ENCODE assay signal across 8 cellular contexts in genomic region chr1:173914366-173914871, GRCh38. TPM values are rescaled to one million over a fixed set of nuclear protein-coding genes. Genes with fewer than 3 reads are reported as not detected.
DNase-seq lines count a peak whose midpoint lies in the region; ATAC-seq, FAIRE-seq and TF ChIP-seq lines count a peak whose summit lies in the region.

No MANE protein-coding gene starts in this region.

- no peak overlapping the region for H4K5ac ChIP-seq in H1 (ENCODE audit: insufficient read length, low read depth, low read length)

- H3K27ac ChIP-seq in PC-3 (ENCODE audit: low read length) (no peak overlapping the region), H1 (ENCODE audit: low read depth, low read length) (no peak overlapping the region)

- H2BK20ac ChIP-seq in H1 (ENCODE audit: low read length), result no peak overlapping the region

- POLR2A ChIA-PET in PC-3 (lab: Charles Lee; ENCODE audit: unreplicated experiment), result no interaction called here
- POLR2A ChIA-PET in H1 (lab: Charles Lee; ENCODE audit: partially characterized antibody), result interaction anchor here (1.6 to 2.5 kb wide), 3 partner anchors 12 to 51 kb away, joined by 3 to 14 read pairs (median 7); partner anchors contain the start of genes GAS5 and ZBTB37

- no peak overlapping the region for H3K14ac ChIP-seq in H1 (ENCODE audit: insufficient read length)

- no peak overlapping the region for H3K56ac ChIP-seq in H1 (replicated peaks; ENCODE audit: insufficient read length, low read depth, low read length)

- WGBS in H1 (ENCODE audit: extremely low coverage in 1 of 2, insufficient coverage in 1 of 2, insufficient read length in 1 of 2, insufficient replicate concordance in 2 of 2, low coverage in 1 of 2, low lambda C conversion rate in 2 of 2, missing lambda C conversion rate in 1 of 2), 2 experiments, result 82% methylated on average over 13 of the region's 13 CpGs; no CpG with 5 or more reads in 1 of the 2 experiments

- H3K36me3 ChIP-seq in PC-3 (ENCODE audit: low read depth, low read length) (no peaks in the 10 kb centered on the region), H1 (ENCODE audit: control insufficient read depth in 2 of 4, insufficient read depth in 4 of 4, low read length in 3 of 4) (no peaks in the 10 kb centered on the region)

- H3K79me1 ChIP-seq in H1 (ENCODE audit: low read depth, low read length), result no peaks in the 10 kb centered on the region

- no TSS peak for BruUV-seq in PC-3 (replicated peaks; lab: Mats Ljungman, UMichigan)

- H4K20me1 ChIP-seq in PC-3 (ENCODE audit: low read length) (no peaks in the 10 kb centered on the region), H1 (replicated peaks in 1 of 2; ENCODE audit: control insufficient read depth in 1 of 2, insufficient read depth in 2 of 2, low read length in 2 of 2) (no peaks in the 10 kb centered on the region)

- H3K9me2 ChIP-seq in PC-3 (replicated peaks; ENCODE audit: low read length), result no peaks in the 10 kb centered on the region

- H3K4ac ChIP-seq in H1 (replicated peaks; ENCODE audit: insufficient read length, low read depth, low read length), result no peak overlapping the region

- no peaks in the 10 kb centered on the region for H3K27me3 ChIP-seq in PC-3 (ENCODE audit: low read length)
- no peaks in the 10 kb centered on the region for H3K27me3 ChIP-seq in H1 (replicated peaks in 1 of 4; ENCODE audit: control insufficient read depth in 3 of 4, extremely low read depth in 1 of 4, insufficient read depth in 3 of 4, low read length in 3 of 4)

- no peak overlapping the region for H3K4me3 ChIP-seq in AG10803 (ENCODE audit: low read length)
- no peak overlapping the region for H3K4me3 ChIP-seq in PC-3 (ENCODE audit: low read length)
- no peak overlapping the region for H3K4me3 ChIP-seq in H1 (ENCODE audit: extremely low read depth in 1 of 4, insufficient read depth in 2 of 4, low read depth in 3 of 4, low read length in 4 of 4)

- TF ChIP-seq POLR2A in H1 (IDR thresholded peaks at IDR 0.05; ENCODE audit: control extremely low read depth in 1 of 2, low read depth in 2 of 2, low read length in 2 of 2), result no peak

- ATAC-seq in PC-3 (peak; percentile 42; the same call in 1 of the 2 replicates), HG02981 (IDR thresholded peaks at IDR 0.05; ENCODE audit: unreplicated experiment) (no peak), HG03520 (IDR thresholded peaks at IDR 0.05; ENCODE audit: unreplicated experiment) (no peak), omental fat pad (ENCODE audit: low FRiP score) (no peak)

- H3K4me2 ChIP-seq in PC-3 (ENCODE audit: low read length), result no peak overlapping the region
- no peak overlapping the region for H3K4me2 ChIP-seq in H1 (ENCODE audit: insufficient read depth in 1 of 2, low read depth in 2 of 2, low read length in 2 of 2)

- TF ChIP-seq EP300 in H1 (IDR thresholded peaks at IDR 0.05; ENCODE audit: borderline replicate concordance in 1 of 2, low read depth in 2 of 2, low read length in 2 of 2), result no peak

- intact Hi-C loops in PC-3 (cut with micrococcal nuclease), result no loop called here

- H2AFZ ChIP-seq in PC-3 (ENCODE audit: low read length) (no peak overlapping the region), H1 (ENCODE audit: low read length) (no peak overlapping the region)

- no peak overlapping the region for H3K18ac ChIP-seq in H1 (ENCODE audit: extremely low read depth, low read length)

- DNase-seq in AG10803 (ENCODE audit: low read depth), result no peak
- DNase-seq in GM19238 (ENCODE audit: insufficient read length, low spot score), result peak; percentile 32
- peak; percentile 53 for DNase-seq in PC-3
- DNase-seq in H1 (ENCODE audit: low read depth in 1 of 2, low spot score in 2 of 2), result peak; percentile 3 to 56
- peak; percentile 26 for DNase-seq in stimulated activated CD4-positive, alpha-beta T cell treated with anti-CD3 and anti-CD28 coated beads, Interleukin-1b, Interleukin-23, amount 100 ng/mL, for 48 hours
- no peak for DNase-seq in omental fat pad (ENCODE audit: low spot score)

- no peaks in the 10 kb centered on the region for H3K4me1 ChIP-seq in PC-3 (ENCODE audit: insufficient read depth, low read length)
- H3K4me1 ChIP-seq in H1 (replicated peaks in 1 of 4; ENCODE audit: control insufficient read depth in 3 of 4, insufficient read depth in 4 of 4, low read length in 3 of 4), result no peaks in the 10 kb centered on the region; a peak in 1 of 7 replicates

- no peak overlapping the region for H2BK15ac ChIP-seq in H1 (ENCODE audit: low read length)

- H3K79me2 ChIP-seq in PC-3 (ENCODE audit: low read length) (no peaks in the 10 kb centered on the region), H1 (ENCODE audit: control insufficient read depth in 1 of 2, insufficient read depth in 2 of 2, low read length in 2 of 2) (no peaks in the 10 kb centered on the region)

- H3K9ac ChIP-seq in PC-3 (ENCODE audit: low read length), result no peak overlapping the region
- H3K9ac ChIP-seq in H1 (replicated peaks in 1 of 4; ENCODE audit: extremely low read depth in 1 of 4, low read depth in 3 of 4, low read length in 3 of 4), result no peak overlapping the region

- no peak overlapping the region for H2BK5ac ChIP-seq in H1 (ENCODE audit: low read depth, low read length)

- H3F3A ChIP-seq in PC-3 (ENCODE audit: low read length, unreplicated experiment), result no peaks in the 10 kb centered on the region

- H3K23me2 ChIP-seq in H1 (ENCODE audit: low read depth, low read length), result no peaks in the 10 kb centered on the region

- no peak overlapping the region for H3K23ac ChIP-seq in H1 (ENCODE audit: insufficient read length)

- no peak overlapping the region for H2AK5ac ChIP-seq in H1 (ENCODE audit: low read depth, low read length)

- no peak overlapping the region for H2BK12ac ChIP-seq in H1 (ENCODE audit: low read depth, low read length)

- no peak for FAIRE-seq in H1 (lab: Jason Lieb, UNC)

- CTCF ChIA-PET in PC-3 (lab: Charles Lee) (no interaction called here), H1 (lab: Charles Lee; ENCODE audit: partially characterized antibody) (interaction anchor here (0.6 to 2.6 kb wide), 21 partner anchors 9 to 1262 kb away, joined by 3 to 18 read pairs (median 4); partner anchors contain the start of gene ZBTB37)

- no peak overlapping the region for H2BK120ac ChIP-seq in H1 (replicated peaks; ENCODE audit: low read depth, low read length)

- H4K91ac ChIP-seq in H1 (replicated peaks; ENCODE audit: insufficient read length, low read length), result no peak overlapping the region

- TF ChIP-seq CTCF in AG10803 (conservative IDR thresholded peaks at IDR 0.05; ENCODE audit: low read length), result peak; percentile 52
- TF ChIP-seq CTCF in PC-3 (conservative IDR thresholded peaks at IDR 0.05; ENCODE audit: low read depth, low read length), result peak; percentile 77
- TF ChIP-seq CTCF in H1 (IDR thresholded peaks at IDR 0.05; ENCODE audit: control extremely low read depth in 1 of 3, insufficient read depth in 1 of 3, low read depth in 1 of 3, low read length in 3 of 3), result peak; percentile 56 to 80 (median 59)
- TF ChIP-seq CTCF in omental fat pad (IDR thresholded peaks at IDR 0.05), result no peak

- no peak overlapping the region for H4K8ac ChIP-seq in H1 (ENCODE audit: extremely low read depth, insufficient read depth, low read length)

- peak; percentile 45 to 54 for TF ChIP-seq RAD21 in H1 (IDR thresholded peaks at IDR 0.05 in 1 of 2, conservative IDR thresholded peaks at IDR 0.05 in 1 of 2; ENCODE audit: low read depth in 2 of 2, low read length in 2 of 2)

- no peaks in the 10 kb centered on the region for H3K9me3 ChIP-seq in PC-3 (ENCODE audit: low read length)
- no peaks in the 10 kb centered on the region for H3K9me3 ChIP-seq in H1 (ENCODE audit: insufficient read depth in 2 of 2, low read depth in 1 of 2, low read length in 1 of 2)

TF ChIP-seq in H1, 55 proteins besides CTCF, POLR2A, EP300 and RAD21 (continues in another document):
- TF ChIP-seq SP1 (IDR thresholded peaks at IDR 0.05; ENCODE audit: low read depth, low read length) (no peak), HDAC2 (IDR thresholded peaks at IDR 0.05; ENCODE audit: borderline replicate concordance in 1 of 2, low read depth in 2 of 2, low read length in 2 of 2) (no peak), NANOG (IDR thresholded peaks at IDR 0.05; ENCODE audit: insufficient read depth, low read depth, low read length, poor library complexity, severe bottlenecking) (no peak)

RNA-seq across cellular contexts. Expression of gene SERPINC1, which starts 2.7 kb away (rescaled TPM):
- total RNA-seq in PC-3 (2014; rRNA removed) (not detected in 2 replicates), omental fat pad (under 1 TPM in 1 of 4 donors, not detected in 3; 0.63 TPM)
- total RNA-seq in H1 (2021; fragmentation: NEBNext Ultra II Directional; extraction: Animal tissue kit (Norgen Biotek cat#: 25700)), result not detected in 2 replicates
- polyA plus RNA-seq in H1 (2011; rRNA removed), result 0.08 TPM in 1 of 2 replicates, not detected in the other
- polyA plus RNA-seq in H1 (2011; cell fraction: cytosol; rRNA removed), result not detected
- polyA plus RNA-seq in H1 (2011; cell fraction: nucleus; rRNA removed), result not detected
- polyA plus RNA-seq in H1 (2012, experiment 1 of 2), result not detected in 4 replicates
- polyA plus RNA-seq in H1 (2012, experiment 2 of 2), result not detected
- not detected for polyA plus RNA-seq in H1 (2013, experiment 1 of 2)
- not detected for polyA plus RNA-seq in H1 (2013, experiment 2 of 2)
- 0.20 TPM in 1 of 2 replicates, not detected in the other for polyA minus RNA-seq in H1 (2011; rRNA and poly(A)+ RNA removed)
- not detected for polyA minus RNA-seq in H1 (2011; cell fraction: cytosol; rRNA and poly(A)+ RNA removed)
- polyA minus RNA-seq in H1 (2011; cell fraction: nucleus; rRNA and poly(A)+ RNA removed), result not detected

RNA-seq across cellular contexts. Expression of gene ZBTB37, which starts 46.2 kb away (rescaled TPM):
- total RNA-seq in PC-3 (2014; rRNA removed), result 0.58 and 1.5 TPM in 2 replicates
- total RNA-seq in H1 (2021; fragmentation: NEBNext Ultra II Directional; extraction: Animal tissue kit (Norgen Biotek cat#: 25700)), result 11.3 and 12.5 TPM in 2 replicates
- polyA plus RNA-seq in H1 (2011; rRNA removed), result 1.6 and 1.7 TPM in 2 replicates
- polyA plus RNA-seq in H1 (2011; cell fraction: cytosol; rRNA removed), result 2.5 TPM
- 5.2 TPM for polyA plus RNA-seq in H1 (2011; cell fraction: nucleus; rRNA removed)
- 1.6 to 4.6 TPM (median 2.8 TPM) in 4 replicates for polyA plus RNA-seq in H1 (2012, experiment 1 of 2)
- polyA plus RNA-seq in H1 (2012, experiment 2 of 2), result 0.14 TPM
- 3.3 TPM for polyA plus RNA-seq in H1 (2013, experiment 1 of 2)
- polyA plus RNA-seq in H1 (2013, experiment 2 of 2), result 2.8 TPM
- 27.7 and 32.6 TPM in 2 replicates for polyA minus RNA-seq in H1 (2011; rRNA and poly(A)+ RNA removed)
- 5.9 TPM for polyA minus RNA-seq in H1 (2011; cell fraction: cytosol; rRNA and poly(A)+ RNA removed)
- 15.9 TPM for polyA minus RNA-seq in H1 (2011; cell fraction: nucleus; rRNA and poly(A)+ RNA removed)
- total RNA-seq in omental fat pad, result 10 to 100 TPM in 2 of 4 donors, 1 to 10 TPM in 2; 5.5 to 16.1 (median 12.1) TPM

RNA-seq across cellular contexts. Expression of gene GAS5, which starts 46.6 kb away (rescaled TPM):
- total RNA-seq in PC-3 (2014; rRNA removed), result 99.2 and 112 TPM in 2 replicates
- total RNA-seq in H1 (2021; fragmentation: NEBNext Ultra II Directional; extraction: Animal tissue kit (Norgen Biotek cat#: 25700)), result 763 and 799 TPM in 2 replicates
- polyA plus RNA-seq in H1 (2011; rRNA removed), result 716 and 1,238 TPM in 2 replicates
- 1,318 TPM for polyA plus RNA-seq in H1 (2011; cell fraction: cytosol; rRNA removed)
- polyA plus RNA-seq in H1 (2011; cell fraction: nucleus; rRNA removed), result 616 TPM
- polyA plus RNA-seq in H1 (2012, experiment 1 of 2), result 903 to 1,125 TPM (median 1,026 TPM) in 4 replicates
- 245 TPM for polyA plus RNA-seq in H1 (2012, experiment 2 of 2)
- 730 TPM for polyA plus RNA-seq in H1 (2013, experiment 1 of 2)
- polyA plus RNA-seq in H1 (2013, experiment 2 of 2), result 658 TPM
- 674 and 729 TPM in 2 replicates for polyA minus RNA-seq in H1 (2011; rRNA and poly(A)+ RNA removed)
- 428 TPM for polyA minus RNA-seq in H1 (2011; cell fraction: cytosol; rRNA and poly(A)+ RNA removed)
- polyA minus RNA-seq in H1 (2011; cell fraction: nucleus; rRNA and poly(A)+ RNA removed), result 1,795 TPM
- 100 to 1,000 TPM; 312 to 565 (median 443) TPM for total RNA-seq in omental fat pad

Comparison
In these comparisons a context has a peak if more than half of its experiments do, and no peak if none do; other contexts are left out.
1. DNase-seq: peak in GM19238 (single experiment), PC-3 (single experiment), H1 (2 of 2) and stimulated activated CD4-positive, alpha-beta T cell treated with anti-CD3 and anti-CD28 coated beads, Interleukin-1b, Interleukin-23, amount 100 ng/mL, for 48 hours (single experiment); none in AG10803 (single experiment) and omental fat pad (single experiment).
2. CTCF ChIP-seq: peak in AG10803 (single experiment), PC-3 (single experiment) and H1 (3 of 3); none in omental fat pad (0 of 3).